Comparison of ENCODE assay signal across 18 cellular contexts in the genomic region with DNA sequence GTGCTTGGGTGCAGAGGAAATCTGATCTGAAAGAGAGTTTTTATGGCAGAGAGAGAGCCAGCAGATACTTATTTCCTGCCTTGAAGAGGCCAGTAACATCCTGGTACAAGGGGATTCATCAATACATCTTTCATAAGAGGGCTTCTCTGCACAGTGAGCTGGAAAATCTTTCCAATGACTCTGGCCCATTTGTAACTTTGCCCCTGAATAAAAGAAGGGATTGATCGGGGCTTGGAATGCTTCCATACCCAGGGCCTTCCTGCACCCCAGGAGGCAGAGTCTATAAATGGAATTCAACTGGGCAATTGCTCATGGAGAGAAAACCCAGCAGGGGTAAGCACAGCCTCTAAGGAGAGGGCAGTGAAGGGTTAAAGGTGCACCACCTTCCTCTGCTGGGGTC.
A peak's percentile ranks its signal among the peaks of the same experiment; 100 is the strongest.
DNase-seq lines count a peak whose midpoint lies in the region; ATAC-seq lines count a peak whose summit lies in the region.
"Had no signal": no experiment of that assay in that cellular context is flagged by ENCODE, and none has a peak within 500 bp of the region (broad histone marks: within the 10 kb centered on the region; RNA-seq: fewer than 3 reads in every experiment).

No MANE protein-coding gene starts in this region.

- no peaks in the 10 kb centered on the region for H3K9me3 ChIP-seq in T-helper 17 cell (ENCODE audit: control insufficient read depth, low read length, poor library complexity, severe bottlenecking)
- H3K9me3 ChIP-seq: HAP-1 had no signal

- ATAC-seq in T-helper 17 cell, result no peak
- ATAC-seq in stimulated activated memory B cell treated with anti-CD40 and anti-IgM and Interleukin-4, amounts not matched to agents 10 μg/mL and 1 μg/mL and 100 μg/mL, for 72 hours, result no peak
- ATAC-seq in GM21619 (IDR thresholded peaks at IDR 0.05; ENCODE audit: unreplicated experiment), result no peak
- ATAC-seq: GM23338, SK-N-SH treated with all-trans-retinoic acid at 6 μM for 48 hours had no signal

- DNase-seq in COLO829 (ENCODE audit: low spot score) (peak; percentile 11), T-helper 17 cell (no peak), mucosa of gallbladder (ENCODE audit: low spot score) (peak; percentile 74), NCI-H187 treated with DMSO at 0.1 percent for 48 hours (lab: John Stamatoyannopoulos, UW) (no peak)
- no peak for DNase-seq in stimulated activated CD4-positive, alpha-beta T cell treated with anti-CD3 and anti-CD28 coated beads, Interleukin-4, amount 100 ng/mL, for 4 hours
- DNase-seq: CD4-positive, alpha-beta T cell; DND-41; IMR-90; NCI-H1694; NCI-H2081 treated with DMSO at 0.1 percent for 48 hours; NCI-H446 treated with DMSO at 0.1 percent for 48 hours; NK-92 treated with Interleukin-12 subunit alpha and Interleukin-12 subunit beta, amount 100 ng/mL, for 24 hours; SIG-M5 had no signal

- H3K27me3 Mint-ChIP-seq in T-helper 17 cell, result no peaks in the 10 kb centered on the region
- H3K27me3 Mint-ChIP-seq in stimulated activated memory B cell treated with anti-CD40 and anti-IgM and Interleukin-4, amounts not matched to agents 10 μg/mL and 1 μg/mL and 100 μg/mL, for 72 hours, result no peaks in the 10 kb centered on the region
- H3K27me3 Mint-ChIP-seq: CD4-positive, alpha-beta T cell had no signal

- peaks cover 2% of the 10 kb centered on the region for H3K36me3 Mint-ChIP-seq in T-helper 17 cell (ENCODE audit: low read depth)
- H3K36me3 Mint-ChIP-seq in stimulated activated memory B cell treated with anti-CD40 and anti-IgM and Interleukin-4, amounts not matched to agents 10 μg/mL and 1 μg/mL and 100 μg/mL, for 72 hours, result peaks cover 23% of the 10 kb centered on the region

- H3K4me3 Mint-ChIP-seq in T-helper 17 cell, result no peak overlapping the region
- H3K4me3 Mint-ChIP-seq in stimulated activated memory B cell treated with anti-CD40 and anti-IgM and Interleukin-4, amounts not matched to agents 10 μg/mL and 1 μg/mL and 100 μg/mL, for 72 hours, result no peak overlapping the region
- H3K4me3 Mint-ChIP-seq: CD4-positive, alpha-beta T cell; GM23338 had no signal

- H3K4me1 Mint-ChIP-seq in T-helper 17 cell, result peaks cover 25% of the 10 kb centered on the region
- peaks cover 59% of the 10 kb centered on the region for H3K4me1 Mint-ChIP-seq in stimulated activated memory B cell treated with anti-CD40 and anti-IgM and Interleukin-4, amounts not matched to agents 10 μg/mL and 1 μg/mL and 100 μg/mL, for 72 hours

- peaks cover 8% of the 10 kb centered on the region for H3K9me3 Mint-ChIP-seq in stimulated activated memory B cell treated with anti-CD40 and anti-IgM and Interleukin-4, amounts not matched to agents 10 μg/mL and 1 μg/mL and 100 μg/mL, for 72 hours
- H3K9me3 Mint-ChIP-seq: CD4-positive, alpha-beta T cell; GM23338 had no signal

- H3K27ac Mint-ChIP-seq in T-helper 17 cell, result peak overlapping the region; percentile 54
- H3K27ac Mint-ChIP-seq in stimulated activated memory B cell treated with anti-CD40 and anti-IgM and Interleukin-4, amounts not matched to agents 10 μg/mL and 1 μg/mL and 100 μg/mL, for 72 hours, result peak overlapping the region; percentile 19
- H3K27ac Mint-ChIP-seq: CD4-positive, alpha-beta T cell; GM23338 had no signal

Comparison
In these comparisons a context has a peak if more than half of its experiments do, and no peak if none do; other contexts are left out.
1. DNase-seq: peak in COLO829 (single experiment) and mucosa of gallbladder (single experiment); none in T-helper 17 cell (0 of 3), NCI-H187 treated with DMSO at 0.1 percent for 48 hours (single experiment) and stimulated activated CD4-positive, alpha-beta T cell treated with anti-CD3 and anti-CD28 coated beads, Interleukin-4, amount 100 ng/mL, for 4 hours (0 of 2).